22 cellular contexts compared by ENCODE assay signal in the genomic region with DNA sequence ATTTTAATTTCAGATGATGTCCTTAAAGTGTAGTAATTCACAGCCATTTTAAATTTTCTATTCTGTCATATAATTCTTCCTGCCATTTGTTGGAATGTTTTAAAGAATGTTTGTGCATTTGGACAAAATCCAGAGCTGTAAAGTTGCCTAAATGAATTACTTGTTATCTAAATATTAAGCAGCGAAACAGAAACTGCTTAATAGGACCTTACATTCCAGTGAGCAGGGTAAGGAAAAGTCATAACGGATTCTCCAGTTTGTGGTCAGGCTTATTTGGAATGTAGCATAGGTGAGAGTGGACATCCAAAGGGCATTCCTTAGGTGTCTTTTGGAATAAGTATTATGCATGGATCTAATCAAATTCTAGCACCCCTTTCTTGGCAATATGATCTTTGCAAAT.
"Had no signal": no experiment of that assay in that cellular context is flagged by ENCODE, and none has a peak within 500 bp of the region (broad histone marks: within the 10 kb centered on the region; RNA-seq: fewer than 3 reads in every experiment).

No MANE protein-coding gene starts in this region.

- H3K4me1 ChIP-seq: esophagus muscularis mucosa, pancreas, right atrium auricular region, spleen, tibial nerve, upper lobe of left lung had no signal

- H3K27ac ChIP-seq: coronary artery, esophagus muscularis mucosa, pancreas, right atrium auricular region, skin epidermis, spleen, thoracic aorta, tibial nerve, upper lobe of left lung had no signal

- H3K36me3 ChIP-seq: esophagus muscularis mucosa, pancreas, right atrium auricular region, spleen, thoracic aorta, tibial nerve, upper lobe of left lung had no signal

- H3K27me3 ChIP-seq: esophagus muscularis mucosa, pancreas, right atrium auricular region, spleen, tibial nerve, upper lobe of left lung had no signal

- ATAC-seq: naive thymus-derived CD8-positive, alpha-beta T cell; pancreas; stimulated activated memory B cell treated with anti-CD40 and anti-IgM and Interleukin-4, amounts not matched to agents 10 μg/mL and 1 μg/mL and 100 μg/mL, for 72 hours; stimulated activated naive CD8-positive, alpha-beta T cell treated with anti-CD3 and anti-CD28 coated beads, Interleukin-15, Interleukin-2, amounts not matched to agents 100 U/mL and 50 U/mL, for 24 hours had no signal

- H3K4me3 ChIP-seq: coronary artery, esophagus muscularis mucosa, lung, pancreas, right atrium auricular region, skin epidermis, spleen, thoracic aorta, tibial nerve, upper lobe of left lung had no signal

- H3K9me3 ChIP-seq: esophagus muscularis mucosa, pancreas, right atrium auricular region, thoracic aorta, tibial nerve, upper lobe of left lung had no signal

- DNase-seq: dermis blood vessel endothelial cell; effector memory CD4-positive, alpha-beta T cell; foreskin melanocyte; hypothalamus; immature natural killer cell; islet precursor cell; kidney glomerular epithelial cell; naive thymus-derived CD8-positive, alpha-beta T cell; nephron progenitor cell; pancreas; spleen; stimulated activated CD4-positive, alpha-beta T cell treated with anti-CD3 and anti-CD28 coated beads, Interleukin-4, amount 100 ng/mL, for 4 hours; stimulated activated naive CD8-positive, alpha-beta T cell treated with anti-CD3 and anti-CD28 coated beads, Interleukin-15, Interleukin-2, amounts not matched to agents 100 U/mL and 50 U/mL, for 24 hours; upper lobe of left lung had no signal
